ENCODE assay signal across 9 cellular contexts in genomic region chr1:29332204-29332603, GRCh38.
DNase-seq lines count a peak whose midpoint lies in the region; ATAC-seq and TF ChIP-seq lines count a peak whose summit lies in the region.
"Had no signal": no experiment of that assay in that cellular context is flagged by ENCODE, and none has a peak within 500 bp of the region (broad histone marks: within the 10 kb centered on the region; RNA-seq: fewer than 3 reads in every experiment).

No MANE protein-coding gene starts in this region.

- CTCF ChIA-PET in PC-3 (lab: Charles Lee): interaction anchor here (0.6 to 0.7 kb wide), 2 partner anchors 13 to 350 kb away, joined by 3 read pairs; no protein-coding TSS in a partner anchor

- no peaks in the 10 kb centered on the region for H3K79me2 ChIP-seq in PC-3 (ENCODE audit: low read length)

- no peaks in the 10 kb centered on the region for H3F3A ChIP-seq in PC-3 (ENCODE audit: low read length, unreplicated experiment)

- H3K27me3 ChIP-seq in PC-3 (ENCODE audit: low read length): peaks cover 4% of the 10 kb centered on the region; the same call in 1 of the 2 replicates
- H3K27me3 ChIP-seq in right atrium auricular region: no peaks in the 10 kb centered on the region
- H3K27me3 ChIP-seq: uterus had no signal

- no peak overlapping the region for H2AFZ ChIP-seq in PC-3 (ENCODE audit: low read length)

- TF ChIP-seq CTCF in GM12872 (IDR thresholded peaks at IDR 0.05; ENCODE audit: insufficient read depth, low read depth, low read length) (peak; percentile 71), PC-3 (conservative IDR thresholded peaks at IDR 0.05; ENCODE audit: low read depth, low read length) (peak; percentile 71), right atrium auricular region (IDR thresholded peaks at IDR 0.05) (peak in 1 of 2 donors; percentile 42)

- H3K9me3 ChIP-seq in PC-3 (ENCODE audit: low read length) (no peaks in the 10 kb centered on the region), right atrium auricular region (no peaks in the 10 kb centered on the region)
- H3K9me3 ChIP-seq: uterus had no signal

- H4K20me1 ChIP-seq in PC-3 (ENCODE audit: low read length): no peaks in the 10 kb centered on the region

- POLR2A ChIA-PET in PC-3 (lab: Charles Lee; ENCODE audit: unreplicated experiment): no interaction called here

- H3K4me3 ChIP-seq in PC-3 (ENCODE audit: low read length) (no peak overlapping the region), right atrium auricular region (no peak overlapping the region)
- H3K4me3 ChIP-seq: uterus had no signal

- H3K27ac ChIP-seq in PC-3 (ENCODE audit: low read length) (no peak overlapping the region), right atrium auricular region (no peak overlapping the region)
- H3K27ac ChIP-seq: uterus had no signal

- no peaks in the 10 kb centered on the region for H3K4me1 ChIP-seq in PC-3 (ENCODE audit: insufficient read depth, low read length)
- no peaks in the 10 kb centered on the region for H3K4me1 ChIP-seq in right atrium auricular region
- H3K4me1 ChIP-seq: uterus had no signal

- no peaks in the 10 kb centered on the region for H3K36me3 ChIP-seq in PC-3 (ENCODE audit: low read depth, low read length)
- no peaks in the 10 kb centered on the region for H3K36me3 ChIP-seq in right atrium auricular region
- H3K36me3 ChIP-seq: uterus had no signal

- H3K9me2 ChIP-seq in PC-3 (replicated peaks; ENCODE audit: low read length): no peaks in the 10 kb centered on the region

- H3K9ac ChIP-seq in PC-3 (ENCODE audit: low read length): no peak overlapping the region

- peak; percentile 35 to 39 for DNase-seq in AML-193 (lab: John Stamatoyannopoulos, UW)
- peak; percentile 60 for DNase-seq in PC-3
- peak; percentile 20 for DNase-seq in fibroblast of the conjunctiva (ENCODE audit: low read depth)
- no peak for DNase-seq in NCI-H187 (lab: John Stamatoyannopoulos, UW)
- no peak for DNase-seq in hippocampal formation (lab: John Stamatoyannopoulos, UW)
- DNase-seq in right atrium auricular region (ENCODE audit: low spot score): no peak

- H3K4me2 ChIP-seq in PC-3 (ENCODE audit: low read length): no peak overlapping the region

- no TSS peak for BruUV-seq in PC-3 (replicated peaks; lab: Mats Ljungman, UMichigan)

- ATAC-seq in PC-3 (peak; percentile 38), GM21576 (IDR thresholded peaks at IDR 0.05; ENCODE audit: unreplicated experiment) (no peak)

- intact Hi-C loops in PC-3 (cut with micrococcal nuclease): no loop called here

Comparison
In these comparisons a context has a peak if more than half of its experiments do, and no peak if none do; other contexts are left out.
1. DNase-seq: peak in AML-193 (2 of 2), PC-3 (single experiment) and fibroblast of the conjunctiva (single experiment); none in NCI-H187 (0 of 2), hippocampal formation (0 of 2) and right atrium auricular region (single experiment).